In the genomic region with DNA sequence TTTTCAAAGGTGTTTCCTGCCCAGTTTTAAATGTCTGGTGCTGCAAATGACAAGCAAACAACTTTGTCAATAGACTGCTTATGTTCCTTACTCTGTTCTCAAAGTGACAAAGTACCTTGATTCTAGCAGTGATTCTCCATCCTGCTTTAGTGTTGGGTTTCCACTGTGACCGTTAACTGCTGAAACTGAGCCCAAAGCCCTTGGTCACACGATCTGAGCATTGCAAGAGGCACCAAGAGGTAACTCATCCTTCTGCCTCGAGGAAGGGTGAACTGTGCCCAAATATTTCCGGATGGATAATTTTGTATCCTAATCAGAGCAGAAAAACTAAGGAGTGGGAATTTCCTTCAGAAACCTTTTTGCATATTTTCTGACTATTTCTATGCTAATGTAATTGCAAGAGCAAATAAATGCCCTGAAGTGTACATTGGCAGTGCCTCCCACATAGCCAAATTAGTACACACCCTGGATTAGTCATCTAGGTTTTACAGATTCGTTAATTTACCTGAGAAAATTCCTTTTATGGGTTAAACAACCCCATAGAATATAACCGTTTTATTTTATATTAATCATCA, we compare ENCODE assay signal across 15 cellular contexts. TPM values are rescaled to one million over a fixed set of nuclear protein-coding genes. Genes with fewer than 3 reads are reported as not detected.
DNase-seq lines count a peak whose midpoint lies in the region; ATAC-seq and TF ChIP-seq lines count a peak whose summit lies in the region.
"Had no signal": no experiment of that assay in that cellular context is flagged by ENCODE, and none has a peak within 500 bp of the region (broad histone marks: within the 10 kb centered on the region; RNA-seq: fewer than 3 reads in every experiment).

No MANE protein-coding gene starts in this region.

- no peaks in the 10 kb centered on the region for H3K27me3 Mint-ChIP-seq in T-cell
- H3K27me3 Mint-ChIP-seq: IgD-negative memory B cell had no signal

- H3K9me3 Mint-ChIP-seq in T-cell = no peaks in the 10 kb centered on the region
- H3K9me3 Mint-ChIP-seq: IgD-negative memory B cell had no signal

- no peaks in the 10 kb centered on the region for H3K4me1 Mint-ChIP-seq in T-cell

- TF ChIP-seq CTCF in RWPE1 (conservative IDR thresholded peaks at IDR 0.05; ENCODE audit: low read depth) = no peak

- CTCF ChIA-PET in RWPE1 (lab: Yijun Ruan, JAX) = interaction anchor here (0.6 kb wide), 1 partner anchor 252 kb away, joined by 3 read pairs; no protein-coding TSS in a partner anchor
- CTCF ChIA-PET in T-cell (lab: Charles Lee) = no interaction called here

- ATAC-seq in T-cell (replicated peaks in 1 of 4) = no peak
- ATAC-seq in GM19467 (IDR thresholded peaks at IDR 0.05; ENCODE audit: unreplicated experiment) = no peak
- ATAC-seq in GM21717 (IDR thresholded peaks at IDR 0.05; ENCODE audit: unreplicated experiment) = no peak
- ATAC-seq: A549, Panc1, SK-N-SH treated with all-trans-retinoic acid at 6 μM for 48 hours had no signal

- no peaks in the 10 kb centered on the region for H3K36me3 Mint-ChIP-seq in T-cell
- H3K36me3 Mint-ChIP-seq: IgD-negative memory B cell had no signal

- POLR2A ChIA-PET in RWPE1 (lab: Yijun Ruan, JAX; ENCODE audit: low non-redundant PET) (no interaction called here), T-cell (lab: Charles Lee) (no interaction called here)

- H3K4me3 Mint-ChIP-seq in T-cell = no peak overlapping the region
- H3K4me3 Mint-ChIP-seq: IgD-negative memory B cell had no signal

- H3K27ac Mint-ChIP-seq in T-cell = no peak overlapping the region
- H3K27ac Mint-ChIP-seq: IgD-negative memory B cell had no signal

- H3K27ac ChIP-seq in RWPE1 = no peak overlapping the region
- H3K27ac ChIP-seq: A549, C4-2B had no signal

- DNase-seq in NCI-H748 (lab: John Stamatoyannopoulos, UW; ENCODE audit: unreplicated experiment) (peak; percentile 18), NCI-H748 treated with DMSO at 0.1 percent for 48 hours (lab: John Stamatoyannopoulos, UW) (no peak), RWPE1 (ENCODE audit: low spot score) (peak; percentile 26), kidney tubule cell (ENCODE audit: low spot score) (peak; percentile 20), T-cell (no peak)
- DNase-seq: HCEC 1CT, NCI-H69, SHP77 had no signal

RNA-seq across cellular contexts. Expression of gene COBLL1, which starts 31.6 kb away (rescaled TPM):
- 1 to 10 TPM in 4 of 5 donors, under 1 TPM in 1; 0.68 to 5.1 (median 1.9) TPM for total RNA-seq in T-cell

Comparison
In these comparisons a context has a peak if more than half of its experiments do, and no peak if none do; other contexts are left out.
1. DNase-seq: peak in NCI-H748 (single experiment), RWPE1 (single experiment) and kidney tubule cell (single experiment); none in NCI-H748 treated with DMSO at 0.1 percent for 48 hours (single experiment) and T-cell (0 of 34).